Comparison of ENCODE assay signal across 1 cellular context in genomic region chr11:119052163-119052814, GRCh38.
TF ChIP-seq lines count a peak whose summit lies in the region.

No MANE protein-coding gene starts in this region.

TF ChIP-seq in HCT116, 20 proteins besides CTCF, POLR2A, EP300 and RAD21:
- TF ChIP-seq ATF3 (IDR thresholded peaks at IDR 0.05) (no peak), REST (IDR thresholded peaks at IDR 0.05; ENCODE audit: low read depth) (no peak), ZBTB33 (IDR thresholded peaks at IDR 0.05; ENCODE audit: extremely low read depth, insufficient replicate concordance, low read length) (no peak), ZNF274 (IDR thresholded peaks at IDR 0.05; ENCODE audit: low read depth, low read length) (no peak), SIN3A (IDR thresholded peaks at IDR 0.05; ENCODE audit: low read depth) (no peak), EZH2phosphoT487 (IDR thresholded peaks at IDR 0.05; ENCODE audit: borderline replicate concordance) (no peak), CBX3 (IDR thresholded peaks at IDR 0.05; ENCODE audit: low read depth) (no peak), EZH2 (IDR thresholded peaks at IDR 0.05) (no peak), SP1 (IDR thresholded peaks at IDR 0.05; ENCODE audit: low read depth) (no peak), MAX (IDR thresholded peaks at IDR 0.05) (no peak), POLR2AphosphoS5 (IDR thresholded peaks at IDR 0.05; ENCODE audit: low read depth, low read length) (no peak), JUND (IDR thresholded peaks at IDR 0.05) (no peak)
